Comparison of ENCODE assay signal across 9 cellular contexts in the genomic region with DNA sequence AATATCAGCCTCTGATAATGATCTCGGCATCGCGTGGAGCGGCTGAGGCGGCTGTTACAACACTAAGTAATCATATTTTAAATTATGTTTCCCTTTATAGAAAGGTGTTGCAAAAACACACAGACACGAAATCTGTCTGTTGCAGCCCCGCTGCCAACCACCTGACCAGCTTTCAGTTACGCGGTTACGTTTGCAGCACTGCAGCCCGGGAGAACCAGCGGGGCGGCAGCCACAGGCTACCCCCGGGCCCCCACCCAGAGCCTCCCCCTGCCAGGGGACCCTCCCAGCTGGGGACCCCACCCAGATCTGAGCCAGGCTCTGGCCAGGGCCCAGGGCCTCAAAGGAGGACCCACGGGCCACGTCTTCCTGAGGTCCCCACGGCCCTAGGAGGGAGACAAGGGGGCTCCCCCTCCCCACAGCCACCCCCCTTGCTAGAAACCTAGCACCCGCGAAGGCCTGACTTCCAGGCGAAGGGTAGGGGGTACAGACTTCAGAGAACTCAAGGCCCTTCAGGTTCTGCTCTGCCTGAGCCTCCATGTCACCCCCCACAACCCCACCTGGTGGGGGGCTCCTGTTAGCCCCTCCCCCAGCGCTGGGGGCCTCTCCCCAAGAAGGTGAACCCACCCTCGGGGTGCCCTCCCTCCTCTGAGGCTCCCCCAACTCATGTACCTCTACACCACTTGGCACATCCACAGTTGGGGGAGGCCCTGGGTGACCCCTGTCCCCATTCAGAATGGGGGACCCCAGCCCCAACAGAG. TPM values are rescaled to one million over a fixed set of nuclear protein-coding genes. Genes with fewer than 3 reads are reported as not detected.
DNase-seq lines count a peak whose midpoint lies in the region; ATAC-seq and TF ChIP-seq lines count a peak whose summit lies in the region.
"Had no signal": no experiment of that assay in that cellular context is flagged by ENCODE, and none has a peak within 500 bp of the region (broad histone marks: within the 10 kb centered on the region; RNA-seq: fewer than 3 reads in every experiment).

No MANE protein-coding gene starts in this region.

- no peaks in the 10 kb centered on the region for H3K9me3 ChIP-seq in esophagus (ENCODE audit: control insufficient read depth in 2 of 2, insufficient read depth in 1 of 2, low read depth in 1 of 2, low read length in 1 of 2)

- TF ChIP-seq CTCF in GM20000 (IDR thresholded peaks at IDR 0.05; ENCODE audit: extremely low read depth, missing control alignments): no peak

- 47 to 51% methylated on average over 22 of the region's 22 CpGs for WGBS in esophagus, 2 donors

- H3K27ac ChIP-seq in esophagus (ENCODE audit: low read depth in 2 of 2, low read length in 1 of 2): peak overlapping the region; percentile 24 to 70

- H3K36me3 ChIP-seq in esophagus (ENCODE audit: control insufficient read depth in 2 of 2, insufficient read depth in 2 of 2, low read length in 1 of 2): peaks cover 0 to 6% of the 10 kb centered on the region in 2 donors

- H3K4me3 ChIP-seq in esophagus (ENCODE audit: low read depth in 1 of 2, low read length in 2 of 2): no peak overlapping the region

- ATAC-seq in HG03139 (IDR thresholded peaks at IDR 0.05; ENCODE audit: unreplicated experiment): no peak
- no peak for ATAC-seq in HG03159 (IDR thresholded peaks at IDR 0.05; ENCODE audit: unreplicated experiment)

- no peak for TF ChIP-seq POLR2A in erythroblast (IDR thresholded peaks at IDR 0.05; ENCODE audit: low read length)

- no peaks in the 10 kb centered on the region for H3K27me3 ChIP-seq in esophagus (ENCODE audit: control insufficient read depth in 1 of 2, insufficient read depth in 2 of 2, low read length in 2 of 2)

- H3K4me1 ChIP-seq in esophagus (ENCODE audit: control insufficient read depth in 2 of 2, insufficient read depth in 2 of 2, low read length in 1 of 2): peaks cover 8 to 36% of the 10 kb centered on the region in 2 donors

- DNase-seq in GM20000 (ENCODE audit: low spot score): peak; percentile 32
- peak; percentile 43 for DNase-seq in NCI-H69 (lab: John Stamatoyannopoulos, UW)
- peak; percentile 7 for DNase-seq in retina
- no peak for DNase-seq in erythroblast (lab: John Stamatoyannopoulos, UW)
- DNase-seq: activated effector memory CD4-positive, alpha-beta T cell treated with Interleukin-2 at 50 U/mL for 16 hours; NCI-H82 had no signal

RNA-seq across cellular contexts. Expression of a gene that starts 6.0 kb away (rescaled TPM):
- polyA plus RNA-seq in esophagus: 1 to 10 TPM; 3.2 to 4.5 TPM

RNA-seq across cellular contexts. Expression of a gene that starts 29.6 kb away (rescaled TPM):
- 10 to 100 TPM; 13.6 to 25.7 TPM for polyA plus RNA-seq in esophagus

Comparison
In these comparisons a context has a peak if more than half of its experiments do, and no peak if none do; other contexts are left out.
1. DNase-seq: peak in GM20000 (single experiment), NCI-H69 (single experiment) and retina (single experiment); none in erythroblast (0 of 2).